ENCODE assay signal across 8 cellular contexts in the genomic region with DNA sequence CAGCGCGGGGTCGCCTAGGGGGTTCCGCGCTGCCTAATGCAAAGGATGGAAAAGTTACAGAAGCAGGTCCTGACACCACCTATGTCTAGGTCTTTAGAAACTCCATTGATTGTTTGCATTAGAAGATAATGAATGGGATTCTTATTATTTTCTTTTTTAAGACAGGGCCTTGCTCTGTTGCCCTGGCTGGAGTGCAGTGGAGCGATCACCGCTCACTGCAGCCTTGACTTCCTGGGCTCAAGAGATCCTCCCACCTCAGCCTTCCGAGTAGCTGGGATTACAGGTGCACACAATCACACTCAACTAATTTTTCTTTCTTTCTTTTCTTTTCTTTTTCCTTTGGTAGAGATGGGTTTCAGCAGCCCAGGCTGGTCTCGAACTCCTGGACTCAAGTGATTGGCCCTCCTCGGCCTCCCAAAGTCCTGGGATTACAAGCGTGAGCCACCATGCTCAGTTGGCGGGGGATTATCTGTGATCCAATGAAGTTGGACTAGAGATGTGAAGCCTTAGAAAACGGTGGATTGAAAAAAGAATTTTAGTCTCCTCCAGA. TPM values are rescaled to one million over a fixed set of nuclear protein-coding genes. Genes with fewer than 3 reads are reported as not detected.
DNase-seq lines count a peak whose midpoint lies in the region; ATAC-seq lines count a peak whose summit lies in the region.

No MANE protein-coding gene starts in this region.

- no peaks in the 10 kb centered on the region for H3K9me3 ChIP-seq in T-helper 17 cell (ENCODE audit: control insufficient read depth, low read length, poor library complexity, severe bottlenecking)

- peaks cover 14% of the 10 kb centered on the region for H3K4me1 Mint-ChIP-seq in T-helper 17 cell

- DNase-seq in T-helper 17 cell = no peak
- no peak for DNase-seq in substantia nigra (lab: John Stamatoyannopoulos, UW)
- DNase-seq in NCI-H2029 (lab: John Stamatoyannopoulos, UW) = no peak
- no peak for DNase-seq in kidney tubule cell (ENCODE audit: low spot score)
- DNase-seq in NK-92 treated with Interleukin-12 subunit alpha and Interleukin-12 subunit beta, amount 100 ng/mL, for 24 hours (lab: John Stamatoyannopoulos, UW) = no peak

- no peaks in the 10 kb centered on the region for H3K27me3 Mint-ChIP-seq in T-helper 17 cell

- H3K27ac Mint-ChIP-seq in T-helper 17 cell = peak overlapping the region; percentile 49

- peak overlapping the region; percentile 94 for H3K4me3 ChIP-seq in iPS-11a (ENCODE audit: low read depth, low read length)

- H3K36me3 Mint-ChIP-seq in T-helper 17 cell (ENCODE audit: low read depth) = peaks cover 4% of the 10 kb centered on the region

- ATAC-seq in GM18870 (IDR thresholded peaks at IDR 0.05; ENCODE audit: unreplicated experiment) = peak; percentile 28
- ATAC-seq in HG02840 (IDR thresholded peaks at IDR 0.05; ENCODE audit: low FRiP score, unreplicated experiment) = peak; percentile 18
- no peak for ATAC-seq in T-helper 17 cell

- peak overlapping the region; percentile 88 for H3K27ac ChIP-seq in substantia nigra (ENCODE audit: low read depth, low read length, poor library complexity, severe bottlenecking)

- peak overlapping the region; percentile 100 for H3K4me3 Mint-ChIP-seq in T-helper 17 cell

RNA-seq across cellular contexts. Expression of a gene that starts 0.8 kb away (rescaled TPM):
- total RNA-seq in T-helper 17 cell = 1 to 10 TPM; 3.5 to 5.8 TPM

RNA-seq across cellular contexts. Expression of a gene that starts 10.4 kb away (rescaled TPM):
- 10 to 100 TPM; 34.5 to 41.5 TPM for total RNA-seq in T-helper 17 cell
